ENCODE assay signal across 10 cellular contexts in the genomic region with DNA sequence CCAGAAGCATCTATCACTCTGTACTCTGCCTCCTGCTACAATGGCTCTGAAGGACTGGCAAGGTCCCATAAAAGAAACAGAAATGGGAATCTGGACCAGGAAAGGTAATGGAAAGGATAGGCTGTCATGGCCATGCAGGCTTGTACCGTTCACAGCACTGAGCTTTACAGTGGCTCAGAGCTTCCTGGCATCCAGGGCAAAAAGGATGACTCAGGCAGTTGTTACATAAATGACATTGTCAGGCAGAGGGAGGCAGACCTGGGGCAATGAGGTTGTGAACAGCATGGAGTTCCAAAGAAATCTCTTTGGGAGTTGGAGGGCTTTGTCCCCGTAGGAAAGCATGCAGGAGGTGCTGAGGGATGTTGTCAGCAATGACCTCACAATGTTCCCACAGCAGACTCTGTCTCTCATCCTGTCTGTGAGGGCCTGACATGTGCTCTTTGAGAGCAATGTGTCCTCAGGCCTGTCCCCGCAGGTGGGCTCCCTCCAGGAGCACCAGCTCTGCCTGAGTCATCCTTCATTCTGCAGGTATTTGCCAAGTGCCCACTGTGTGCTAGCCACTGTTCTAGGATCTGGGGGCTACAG.
DNase-seq lines count a peak whose midpoint lies in the region; ATAC-seq and TF ChIP-seq lines count a peak whose summit lies in the region.
"Had no signal": no experiment of that assay in that cellular context is flagged by ENCODE, and none has a peak within 500 bp of the region (broad histone marks: within the 10 kb centered on the region; RNA-seq: fewer than 3 reads in every experiment).

No MANE protein-coding gene starts in this region.

- peak overlapping the region; percentile 31 for H3K27ac Mint-ChIP-seq in nephron progenitor cell

- TF ChIP-seq CTCF in nephron progenitor cell (IDR thresholded peaks at IDR 0.05), result no peak

- H3K9me3 Mint-ChIP-seq in nephron progenitor cell, result no peaks in the 10 kb centered on the region

- H3K27me3 Mint-ChIP-seq in nephron progenitor cell (ENCODE audit: low read depth, poor library complexity), result no peaks in the 10 kb centered on the region

- H3K36me3 Mint-ChIP-seq in nephron progenitor cell (ENCODE audit: low read depth), result peaks cover 30% of the 10 kb centered on the region

- H3K4me3 Mint-ChIP-seq in nephron progenitor cell, result no peak overlapping the region

- ATAC-seq in HG02981 (IDR thresholded peaks at IDR 0.05; ENCODE audit: unreplicated experiment), result no peak
- no peak for ATAC-seq in GM21737 (IDR thresholded peaks at IDR 0.05; ENCODE audit: unreplicated experiment)

- DNase-seq in EL, result peak; percentile 53
- peak; percentile 28 for DNase-seq in NCI-H69 (lab: John Stamatoyannopoulos, UW)
- DNase-seq in dedifferentiated amniotic fluid mesenchymal stem cell (ENCODE audit: extremely low spot score), result peak; percentile 18
- no peak for DNase-seq in nephron progenitor cell
- no peak for DNase-seq in NCI-H2029 treated with DMSO at 0.1 percent for 48 hours (lab: John Stamatoyannopoulos, UW)
- DNase-seq: NCI-H446 treated with DMSO at 0.1 percent for 48 hours; Right ventricle myocardium superior; stimulated activated CD4-positive, alpha-beta T cell treated with anti-CD3 and anti-CD28 coated beads, Interleukin-2, amount 100 ng/mL, for 48 hours had no signal

- peaks cover 32% of the 10 kb centered on the region for H3K4me1 Mint-ChIP-seq in nephron progenitor cell

Comparison
In these comparisons a context has a peak if more than half of its experiments do, and no peak if none do; other contexts are left out.
1. DNase-seq: peak in EL (single experiment), NCI-H69 (single experiment) and dedifferentiated amniotic fluid mesenchymal stem cell (single experiment); none in nephron progenitor cell (single experiment) and NCI-H2029 treated with DMSO at 0.1 percent for 48 hours (single experiment).